Comparison of ENCODE assay signal across 1 cellular context in genomic region chr18:63422087-63422861, GRCh38.
A peak's percentile ranks its signal among the peaks of the same experiment; 100 is the strongest.
TF ChIP-seq lines count a peak whose summit lies in the region.

TSS of gene VPS4B (minus strand) at chr18:63422476. CDS start at chr18:63422259, 217 bp downstream.

TF ChIP-seq in GM12878, 131 proteins besides CTCF, POLR2A, EP300 and RAD21 (continued from another document):
- TF ChIP-seq SKIL (IDR thresholded peaks at IDR 0.05; ENCODE audit: low read depth, poor library complexity, severe bottlenecking) = no peak
- no peak for TF ChIP-seq RFX5 (IDR thresholded peaks at IDR 0.05; ENCODE audit: low read depth, low read length)
- TF ChIP-seq MYC (IDR thresholded peaks at IDR 0.05; ENCODE audit: insufficient read depth, insufficient read length, insufficient replicate concordance, low read length, severe bottlenecking) = no peak
- peak; percentile 90 for TF ChIP-seq E2F8 (IDR thresholded peaks at IDR 0.05; ENCODE audit: low read depth, partially characterized antibody)
- no peak for TF ChIP-seq RCOR1 (conservative IDR thresholded peaks at IDR 0.05; ENCODE audit: low read depth, low read length)
- TF ChIP-seq ZNF687 (IDR thresholded peaks at IDR 0.05) = no peak
- TF ChIP-seq SMAD5 (IDR thresholded peaks at IDR 0.05; ENCODE audit: low read depth) = peak; percentile 80
- no peak for TF ChIP-seq KAT2A (conservative IDR thresholded peaks at IDR 0.05; ENCODE audit: control insufficient read depth, low read depth, low read length)
- TF ChIP-seq USF1 (IDR thresholded peaks at IDR 0.05; ENCODE audit: borderline replicate concordance, extremely low read length, insufficient read depth, low read depth, low read length) = no peak
- peak; percentile 61 for TF ChIP-seq MXI1 (IDR thresholded peaks at IDR 0.05; ENCODE audit: low read depth, low read length)
- peak; percentile 53; the same call in 1 of the 2 replicates for TF ChIP-seq ZBTB11 (CRISPR knock-in tag; IDR thresholded peaks at IDR 0.05)
- no peak for TF ChIP-seq ZNF592 (IDR thresholded peaks at IDR 0.05)
- no peak for TF ChIP-seq REST (IDR thresholded peaks at IDR 0.05; ENCODE audit: low read depth, low read length)
- peak; percentile 69 to 83 for TF ChIP-seq IKZF2 (IDR thresholded peaks at IDR 0.05)
- no peak for TF ChIP-seq DPF2 (IDR thresholded peaks at IDR 0.05)
- TF ChIP-seq NR2C2 (IDR thresholded peaks at IDR 0.05; ENCODE audit: borderline replicate concordance, control insufficient read depth, insufficient read length, low read depth) = no peak
- peak; percentile 9; the same call in 1 of the 2 replicates for TF ChIP-seq NFIC (IDR thresholded peaks at IDR 0.05; ENCODE audit: low read depth, low read length)
- TF ChIP-seq HDAC2 (IDR thresholded peaks at IDR 0.05) = no peak
- peak; percentile 32; the same call in 1 of the 2 replicates for TF ChIP-seq ASH2L (IDR thresholded peaks at IDR 0.05; ENCODE audit: borderline replicate concordance, low read depth)
- TF ChIP-seq BHLHE40 (IDR thresholded peaks at IDR 0.05; ENCODE audit: borderline replicate concordance in 1 of 2, low read depth in 2 of 2, low read length in 1 of 2) = peak; percentile 87 to 94; a peak in 3 of 4 replicates
- TF ChIP-seq FOS (IDR thresholded peaks at IDR 0.05; ENCODE audit: borderline replicate concordance, extremely low read depth, insufficient read length) = no peak
- TF ChIP-seq POLR2AphosphoS5 (IDR thresholded peaks at IDR 0.05; ENCODE audit: low read length) = peak; percentile 92
- TF ChIP-seq HDAC6 (IDR thresholded peaks at IDR 0.05; ENCODE audit: unreplicated experiment) = peak; percentile 12
- no peak for TF ChIP-seq PAX8 (IDR thresholded peaks at IDR 0.05)
- TF ChIP-seq ZBTB33 (IDR thresholded peaks at IDR 0.05) = no peak
- no peak for TF ChIP-seq NFXL1 (IDR thresholded peaks at IDR 0.05; ENCODE audit: borderline replicate concordance)
- TF ChIP-seq CREB1 (IDR thresholded peaks at IDR 0.05; ENCODE audit: low read depth) = peak; percentile 99
- no peak for TF ChIP-seq JUNB (IDR thresholded peaks at IDR 0.05)
- no peak for TF ChIP-seq KDM1A (IDR thresholded peaks at IDR 0.05; ENCODE audit: borderline replicate concordance)
